8 cellular contexts compared by ENCODE assay signal in genomic region chr18:49936821-49937220, GRCh38.
"Had no signal": no experiment of that assay in that cellular context is flagged by ENCODE, and none has a peak within 500 bp of the region (broad histone marks: within the 10 kb centered on the region; RNA-seq: fewer than 3 reads in every experiment).

No MANE protein-coding gene starts in this region.

- H3K36me3 ChIP-seq: HAP-1 had no signal

- DNase-seq: H7, HFFc6, IMR-90 had no signal

- H3K4me3 ChIP-seq: GM23338, HAP-1, K562 had no signal

- FAIRE-seq: HTR-8/SVneo, K562 had no signal

- H3K4me3 Mint-ChIP-seq: GM23338, HFFc6 had no signal

- ATAC-seq: GM23338, HCT116, K562 had no signal

- H3K4me1 Mint-ChIP-seq: GM23338 had no signal

- H3K9me3 Mint-ChIP-seq: GM23338, HFFc6 had no signal

- H3K27ac Mint-ChIP-seq: GM23338, HFFc6 had no signal
